13 cellular contexts compared by ENCODE assay signal in the genomic region with DNA sequence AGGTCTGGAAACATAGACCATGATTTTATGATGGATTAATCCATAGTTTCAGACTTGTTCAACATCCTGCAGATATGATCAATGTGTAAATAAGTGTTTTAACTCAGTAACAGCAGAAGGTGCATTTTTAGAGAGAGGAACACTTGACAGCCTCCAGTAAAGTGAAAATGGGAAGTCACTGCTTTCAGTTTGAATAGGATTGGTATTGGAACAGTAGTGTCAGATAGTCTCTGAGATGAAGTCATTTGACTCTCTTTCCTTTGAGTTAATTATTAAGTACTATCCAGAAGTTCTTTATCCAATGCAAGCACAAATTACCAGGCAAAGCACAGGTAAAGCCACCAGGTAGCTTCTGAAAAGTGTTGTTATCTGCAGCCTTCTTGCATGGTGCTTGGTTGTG. TPM values are rescaled to one million over a fixed set of nuclear protein-coding genes. Genes with fewer than 3 reads are reported as not detected.
DNase-seq lines count a peak whose midpoint lies in the region; ATAC-seq and TF ChIP-seq lines count a peak whose summit lies in the region.
"Had no signal": no experiment of that assay in that cellular context is flagged by ENCODE, and none has a peak within 500 bp of the region (broad histone marks: within the 10 kb centered on the region; RNA-seq: fewer than 3 reads in every experiment).

No MANE protein-coding gene starts in this region.

- H3K27ac Mint-ChIP-seq in neural progenitor cell, result no peak overlapping the region
- H3K27ac Mint-ChIP-seq: activated naive CD4-positive, alpha-beta T cell treated with anti-CD3 and anti-CD28 coated beads, Interleukin-2, amount 50 U/mL, for 72 hours; B cell had no signal

- TF ChIP-seq CTCF in neural progenitor cell (IDR thresholded peaks at IDR 0.05) (no peak), MM.1S (IDR thresholded peaks at IDR 0.05; ENCODE audit: low read length) (no peak)

- H3F3A ChIP-seq in neural progenitor cell (ENCODE audit: low read depth) (no peaks in the 10 kb centered on the region), MM.1S (ENCODE audit: insufficient read depth, low read length) (no peaks in the 10 kb centered on the region)

- peaks cover 5% of the 10 kb centered on the region for H3K27me3 Mint-ChIP-seq in neural progenitor cell (ENCODE audit: insufficient read depth, low read depth)
- H3K27me3 Mint-ChIP-seq: B cell had no signal

- peak; percentile 80 for ATAC-seq in GM18498 (IDR thresholded peaks at IDR 0.05; ENCODE audit: unreplicated experiment)
- peak; percentile 78 for ATAC-seq in GM19397 (IDR thresholded peaks at IDR 0.05; ENCODE audit: unreplicated experiment)
- peak; percentile 98 for ATAC-seq in HG02870 (IDR thresholded peaks at IDR 0.05; ENCODE audit: unreplicated experiment)
- peak; percentile 77 for ATAC-seq in HG03521 (IDR thresholded peaks at IDR 0.05; ENCODE audit: unreplicated experiment)
- ATAC-seq: activated naive CD4-positive, alpha-beta T cell treated with anti-CD3 and anti-CD28 coated beads, Interleukin-2, amount 50 U/mL, for 72 hours had no signal

- H3K36me3 ChIP-seq in neural progenitor cell (no peaks in the 10 kb centered on the region), MM.1S (replicated peaks; ENCODE audit: insufficient read depth, low read length) (no peaks in the 10 kb centered on the region)

- no peaks in the 10 kb centered on the region for H3K9me2 ChIP-seq in MM.1S (replicated peaks; ENCODE audit: insufficient read depth, low read length)

- no peaks in the 10 kb centered on the region for H3K27me3 ChIP-seq in neural progenitor cell
- no peaks in the 10 kb centered on the region for H3K27me3 ChIP-seq in MM.1S (replicated peaks; ENCODE audit: insufficient read depth, low read length)

- H3K9ac ChIP-seq in neural progenitor cell (no peak overlapping the region), MM.1S (ENCODE audit: low read length) (no peak overlapping the region)

- H3K4me3 Mint-ChIP-seq in neural progenitor cell, result no peak overlapping the region
- H3K4me3 Mint-ChIP-seq: B cell, neural crest cell had no signal

- no peaks in the 10 kb centered on the region for H3K79me2 ChIP-seq in neural progenitor cell (ENCODE audit: low read depth)
- H3K79me2 ChIP-seq in MM.1S (ENCODE audit: low read length), result no peaks in the 10 kb centered on the region

- H4K20me1 ChIP-seq in neural progenitor cell (ENCODE audit: low read depth) (no peaks in the 10 kb centered on the region), MM.1S (ENCODE audit: insufficient read depth, low read length) (no peaks in the 10 kb centered on the region)

- H3K9me3 ChIP-seq in neural progenitor cell (ENCODE audit: low read depth) (no peaks in the 10 kb centered on the region), MM.1S (replicated peaks; ENCODE audit: insufficient read depth, low read length) (no peaks in the 10 kb centered on the region)

- no peaks in the 10 kb centered on the region for H3K36me3 Mint-ChIP-seq in neural progenitor cell
- H3K36me3 Mint-ChIP-seq: activated naive CD4-positive, alpha-beta T cell treated with anti-CD3 and anti-CD28 coated beads, Interleukin-2, amount 50 U/mL, for 72 hours had no signal

- H3K4me3 ChIP-seq in neural progenitor cell, result no peak overlapping the region
- H3K4me3 ChIP-seq in MM.1S (ENCODE audit: low read length), result no peak overlapping the region
- H3K4me3 ChIP-seq: SK-N-MC had no signal

- no peaks in the 10 kb centered on the region for H3K4me1 ChIP-seq in neural progenitor cell
- H3K4me1 ChIP-seq in MM.1S (ENCODE audit: low read length), result no peaks in the 10 kb centered on the region

- no peaks in the 10 kb centered on the region for H3K9me3 Mint-ChIP-seq in neural progenitor cell
- H3K9me3 Mint-ChIP-seq: neural crest cell had no signal

- DNase-seq in OCI-M2 (lab: John Stamatoyannopoulos, UW; ENCODE audit: unreplicated experiment), result no peak
- no peak for DNase-seq in midbrain (lab: John Stamatoyannopoulos, UW)
- no peak for DNase-seq in neural progenitor cell (ENCODE audit: low spot score)
- DNase-seq in MM.1S, result no peak
- DNase-seq: NCI-H526 treated with DMSO at 0.1 percent for 48 hours had no signal

- H3K4me1 Mint-ChIP-seq in neural progenitor cell, result no peaks in the 10 kb centered on the region
- H3K4me1 Mint-ChIP-seq: B cell, neural crest cell had no signal

- no peak overlapping the region for H3K27ac ChIP-seq in neural progenitor cell
- H3K27ac ChIP-seq in MM.1S (ENCODE audit: low read length), result no peak overlapping the region
- H3K27ac ChIP-seq: SK-N-MC had no signal

- H3K4me2 ChIP-seq in neural progenitor cell, result no peak overlapping the region
- no peak overlapping the region for H3K4me2 ChIP-seq in MM.1S (ENCODE audit: low read depth, low read length)

- H2AFZ ChIP-seq in neural progenitor cell (replicated peaks), result no peak overlapping the region
- no peak overlapping the region for H2AFZ ChIP-seq in MM.1S (ENCODE audit: low read length)

RNA-seq across cellular contexts. Expression of a gene that starts 14.5 kb away (rescaled TPM):
- 6.1 and 11.4 TPM in 2 replicates for total RNA-seq in neural progenitor cell (ENCODE audit: low replicate concordance)
- total RNA-seq: activated naive CD4-positive, alpha-beta T cell treated with anti-CD3 and anti-CD28 coated beads, Interleukin-2, amount 50 U/mL, for 72 hours; B cell had no signal
